In genomic region chr19:34838753-34839431, GRCh38 we compare ENCODE assay signal across 1 cellular context.
A peak's percentile ranks its signal among the peaks of the same experiment; 100 is the strongest.
TF ChIP-seq lines count a peak whose summit lies in the region.

No MANE protein-coding gene starts in this region.

TF ChIP-seq in HepG2, 621 proteins besides CTCF, POLR2A, EP300 and RAD21 (continued from another document and continues in another):
- TF ChIP-seq TFDP2 (CRISPR knock-in tag; IDR thresholded peaks at IDR 0.05): 0 out of 2 replicates have a peak, but pooled peaks have one; percentile 54
- TF ChIP-seq KDM5B (CRISPR knock-in tag; IDR thresholded peaks at IDR 0.05; ENCODE audit: borderline replicate concordance): peak; percentile 74; the same call in 1 of the 2 replicates
- no peak for TF ChIP-seq ZSCAN22 (CRISPR knock-in tag; IDR thresholded peaks at IDR 0.05)
- TF ChIP-seq SNAPC5 (CRISPR knock-in tag; IDR thresholded peaks at IDR 0.05; ENCODE audit: borderline replicate concordance): no peak
- no peak for TF ChIP-seq TOPORS (CRISPR knock-in tag; IDR thresholded peaks at IDR 0.05)
- TF ChIP-seq TARDBP (CRISPR knock-in tag; IDR thresholded peaks at IDR 0.05): no peak
- peak in 1 of 2 experiments; percentile 58; a peak in 1 of 4 replicates for TF ChIP-seq NR2F1 (CRISPR knock-in tag; IDR thresholded peaks at IDR 0.05)
- no peak for TF ChIP-seq NFIB (CRISPR knock-in tag; IDR thresholded peaks at IDR 0.05; ENCODE audit: borderline replicate concordance)
- no peak for TF ChIP-seq JDP2 (CRISPR knock-in tag; IDR thresholded peaks at IDR 0.05; ENCODE audit: borderline replicate concordance)
- no peak for TF ChIP-seq ZNF367 (CRISPR knock-in tag; IDR thresholded peaks at IDR 0.05; ENCODE audit: borderline replicate concordance)
- TF ChIP-seq CEBPG (CRISPR knock-in tag; IDR thresholded peaks at IDR 0.05): peak; percentile 92
- no peak for TF ChIP-seq ATF6 (CRISPR knock-in tag; conservative IDR thresholded peaks at IDR 0.05)
- no peak for TF ChIP-seq IKZF4 (CRISPR knock-in tag; IDR thresholded peaks at IDR 0.05; ENCODE audit: borderline replicate concordance, low read depth, not compliant biosample characterization)
- TF ChIP-seq ZNF333 (CRISPR knock-in tag; IDR thresholded peaks at IDR 0.05; ENCODE audit: borderline replicate concordance): peak; percentile 77; the same call in 1 of the 2 replicates
- no peak for TF ChIP-seq NFE2 (CRISPR knock-in tag; IDR thresholded peaks at IDR 0.05)
- peak; percentile 22; the same call in 1 of the 2 replicates for TF ChIP-seq STAG1 (CRISPR knock-in tag; IDR thresholded peaks at IDR 0.05)
- no peak for TF ChIP-seq DNMT1 (CRISPR knock-in tag; IDR thresholded peaks at IDR 0.05)
- TF ChIP-seq HNF1A (IDR thresholded peaks at IDR 0.05; ENCODE audit: low read depth): no peak
- TF ChIP-seq HNF1A (CRISPR knock-in tag; IDR thresholded peaks at IDR 0.05; ENCODE audit: borderline replicate concordance): no peak
- TF ChIP-seq ZBTB38 (CRISPR knock-in tag; IDR thresholded peaks at IDR 0.05): peak; percentile 18; the same call in 1 of the 2 replicates
- no peak for TF ChIP-seq ZNF512 (CRISPR knock-in tag; IDR thresholded peaks at IDR 0.05)
- no peak for TF ChIP-seq ZNF383 (CRISPR knock-in tag; IDR thresholded peaks at IDR 0.05; ENCODE audit: borderline replicate concordance)
- no peak for TF ChIP-seq CCDC6 (CRISPR knock-in tag; IDR thresholded peaks at IDR 0.05)
- peak; percentile 55 for TF ChIP-seq THAP11 (CRISPR knock-in tag; IDR thresholded peaks at IDR 0.05)
- no peak for TF ChIP-seq TBX2 (CRISPR knock-in tag; IDR thresholded peaks at IDR 0.05; ENCODE audit: borderline replicate concordance)
- no peak for TF ChIP-seq THYN1 (CRISPR knock-in tag; IDR thresholded peaks at IDR 0.05; ENCODE audit: borderline replicate concordance, low read depth)
- TF ChIP-seq TFAP4 (IDR thresholded peaks at IDR 0.05; ENCODE audit: borderline replicate concordance, low read depth): peak; percentile 25; the same call in 1 of the 2 replicates
- TF ChIP-seq TOE1 (CRISPR knock-in tag; IDR thresholded peaks at IDR 0.05): no peak
- no peak for TF ChIP-seq TSC22D2 (CRISPR knock-in tag; IDR thresholded peaks at IDR 0.05; ENCODE audit: borderline replicate concordance)
- no peak for TF ChIP-seq ZFP41 (CRISPR knock-in tag; IDR thresholded peaks at IDR 0.05; ENCODE audit: borderline replicate concordance)
- TF ChIP-seq ZNF891 (CRISPR knock-in tag; IDR thresholded peaks at IDR 0.05): peak; percentile 43; the same call in 1 of the 2 replicates
- peak; percentile 55; the same call in 1 of the 2 replicates for TF ChIP-seq SNAI1 (CRISPR knock-in tag; IDR thresholded peaks at IDR 0.05; ENCODE audit: borderline replicate concordance)
- no peak for TF ChIP-seq TCF12 (IDR thresholded peaks at IDR 0.05)
- TF ChIP-seq TCF12 (CRISPR knock-in tag; IDR thresholded peaks at IDR 0.05): peak; percentile 28; the same call in 1 of the 2 replicates
- peak; percentile 59; the same call in 1 of the 2 replicates for TF ChIP-seq TFDP1 (CRISPR knock-in tag; IDR thresholded peaks at IDR 0.05; ENCODE audit: borderline replicate concordance)
- TF ChIP-seq SSRP1 (CRISPR knock-in tag; IDR thresholded peaks at IDR 0.05): no peak
- peak; percentile 52; the same call in 1 of the 2 replicates for TF ChIP-seq ZMYM3 (CRISPR knock-in tag; IDR thresholded peaks at IDR 0.05)
- peak; percentile 53; the same call in 1 of the 2 replicates for TF ChIP-seq HOXA3 (CRISPR knock-in tag; IDR thresholded peaks at IDR 0.05)
- no peak for TF ChIP-seq ZNF180 (CRISPR knock-in tag; IDR thresholded peaks at IDR 0.05; ENCODE audit: borderline replicate concordance, low read depth)
- TF ChIP-seq GPN1 (CRISPR knock-in tag; IDR thresholded peaks at IDR 0.05; ENCODE audit: borderline replicate concordance): no peak
- TF ChIP-seq MAX (IDR thresholded peaks at IDR 0.05): peak; percentile 90
- no peak; the same call in 1 of the 2 replicates for TF ChIP-seq HDAC2 (CRISPR knock-in tag; IDR thresholded peaks at IDR 0.05)
- TF ChIP-seq UBTF (CRISPR knock-in tag; IDR thresholded peaks at IDR 0.05): peak; percentile 87
- TF ChIP-seq ZNF281 (CRISPR knock-in tag; IDR thresholded peaks at IDR 0.05; ENCODE audit: borderline replicate concordance): peak; percentile 17; the same call in 1 of the 2 replicates
